Comparison of ENCODE assay signal across 8 cellular contexts in genomic region chr15:72784233-72784876, GRCh38. TPM values are rescaled to one million over a fixed set of nuclear protein-coding genes. Genes with fewer than 3 reads are reported as not detected.
DNase-seq lines count a peak whose midpoint lies in the region; ATAC-seq lines count a peak whose summit lies in the region.

No MANE protein-coding gene starts in this region.

- H3K27me3 Mint-ChIP-seq in activated T-helper 17 cell treated with anti-CD3 and anti-CD28 coated beads, Interleukin-2, amount 50 U/mL, for 72 hours = no peaks in the 10 kb centered on the region

- peaks cover 44% of the 10 kb centered on the region for H3K36me3 Mint-ChIP-seq in activated T-helper 17 cell treated with anti-CD3 and anti-CD28 coated beads, Interleukin-2, amount 50 U/mL, for 72 hours (ENCODE audit: low read depth)

- peaks cover 42% of the 10 kb centered on the region for H3K4me1 Mint-ChIP-seq in activated T-helper 17 cell treated with anti-CD3 and anti-CD28 coated beads, Interleukin-2, amount 50 U/mL, for 72 hours

- H3K4me3 Mint-ChIP-seq in activated T-helper 17 cell treated with anti-CD3 and anti-CD28 coated beads, Interleukin-2, amount 50 U/mL, for 72 hours = peak overlapping the region; percentile 82

- H3K27ac Mint-ChIP-seq in activated T-helper 17 cell treated with anti-CD3 and anti-CD28 coated beads, Interleukin-2, amount 50 U/mL, for 72 hours = peak overlapping the region; percentile 93

- ATAC-seq in GM19043 (IDR thresholded peaks at IDR 0.05; ENCODE audit: low read depth, unreplicated experiment) (peak; percentile 19), HG03571 (IDR thresholded peaks at IDR 0.05; ENCODE audit: unreplicated experiment) (peak; percentile 13), HG02870 (IDR thresholded peaks at IDR 0.05; ENCODE audit: unreplicated experiment) (no peak)
- peak; percentile 39 for ATAC-seq in activated T-helper 17 cell treated with anti-CD3 and anti-CD28 coated beads, Interleukin-2, amount 50 U/mL, for 72 hours (replicated peaks)

- peak; percentile 46 for DNase-seq in COLO668 (lab: John Stamatoyannopoulos, UW; ENCODE audit: unreplicated experiment)
- DNase-seq in NCI-H69 (lab: John Stamatoyannopoulos, UW) = peak; percentile 71
- DNase-seq in glomerular visceral epithelial cell (ENCODE audit: extremely low spot score) = peak; percentile 72
- peak; percentile 73 for DNase-seq in occipital lobe (lab: John Stamatoyannopoulos, UW)

- H3K9me3 Mint-ChIP-seq in activated T-helper 17 cell treated with anti-CD3 and anti-CD28 coated beads, Interleukin-2, amount 50 U/mL, for 72 hours = no peaks in the 10 kb centered on the region

RNA-seq across cellular contexts. Expression of gene ADPGK, which starts 0.8 kb away (rescaled TPM):
- 100 to 1,000 TPM in 1 of 2 donors, 10 to 100 TPM in 1; 91.4 to 112 TPM for total RNA-seq in activated T-helper 17 cell treated with anti-CD3 and anti-CD28 coated beads, Interleukin-2, amount 50 U/mL, for 72 hours
- total RNA-seq in occipital lobe = 34.6 TPM
